Comparison of ENCODE assay signal across 9 cellular contexts in the genomic region with DNA sequence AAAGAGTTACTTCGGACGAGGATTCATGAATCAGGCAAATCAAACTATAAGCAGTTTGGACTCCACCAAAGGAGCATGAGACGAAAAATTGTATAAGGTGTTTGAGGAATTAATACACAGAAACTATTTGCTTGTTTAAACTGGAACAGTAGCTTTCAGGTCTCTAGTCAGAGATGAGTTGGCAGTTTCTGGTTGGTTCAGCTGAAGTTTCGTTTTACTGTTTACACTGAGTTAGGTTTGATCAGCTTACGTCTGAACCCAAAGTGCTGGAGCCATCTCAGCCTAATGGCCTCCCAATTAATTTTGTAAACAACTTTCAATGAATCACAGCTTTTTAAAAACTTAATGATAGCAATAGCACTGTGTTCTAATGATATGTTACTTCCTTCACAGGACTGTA.
DNase-seq lines count a peak whose midpoint lies in the region; ATAC-seq and TF ChIP-seq lines count a peak whose summit lies in the region.
"Had no signal": no experiment of that assay in that cellular context is flagged by ENCODE, and none has a peak within 500 bp of the region (broad histone marks: within the 10 kb centered on the region; RNA-seq: fewer than 3 reads in every experiment).

No MANE protein-coding gene starts in this region.

- H3K27me3 Mint-ChIP-seq in Caco-2 (ENCODE audit: insufficient read depth, unreplicated experiment): peaks cover 3% of the 10 kb centered on the region

- H3K9me3 ChIP-seq in PC-9 (ENCODE audit: insufficient read depth, low read depth) (no peaks in the 10 kb centered on the region), Caco-2 (no peaks in the 10 kb centered on the region)

- H3K36me3 Mint-ChIP-seq in Caco-2 (ENCODE audit: insufficient read depth, unreplicated experiment): no peaks in the 10 kb centered on the region

- no peaks in the 10 kb centered on the region for H3K9me3 Mint-ChIP-seq in Caco-2 (ENCODE audit: unreplicated experiment)

- no peak overlapping the region for H3K27ac ChIP-seq in PC-9

- intact Hi-C loops in PC-9 (cut with micrococcal nuclease; ENCODE audit: unreplicated experiment) (no loop called here), Caco-2 (cut with micrococcal nuclease; ENCODE audit: unreplicated experiment) (no loop called here)

- H3K9me2 ChIP-seq in PC-9 (ENCODE audit: insufficient read depth): no peaks in the 10 kb centered on the region

- H3K27me3 ChIP-seq in PC-9 (ENCODE audit: insufficient read depth, low read depth) (no peaks in the 10 kb centered on the region), Caco-2 (replicated peaks; ENCODE audit: control insufficient read depth, insufficient read depth, low read length) (no peaks in the 10 kb centered on the region)

- no peak for TF ChIP-seq CTCF in PC-9 (conservative IDR thresholded peaks at IDR 0.05)
- no peak for TF ChIP-seq CTCF in Caco-2 (IDR thresholded peaks at IDR 0.05; ENCODE audit: insufficient read depth in 1 of 2, low read depth in 1 of 2, low read length in 1 of 2, severe bottlenecking in 1 of 2, unreplicated experiment in 1 of 2)

- DNase-seq in DMS153 (lab: John Stamatoyannopoulos, UW): peak; percentile 54
- peak in 1 of 2 experiments; percentile 5 for DNase-seq in PC-9
- no peak for DNase-seq in germinal center (ENCODE audit: low spot score)
- DNase-seq in retina: no peak
- no peak for DNase-seq in HuH-7 (ENCODE audit: low spot score)
- no peak for DNase-seq in Caco-2
- DNase-seq: activated CD4-positive, CD25-positive, alpha-beta regulatory T cell treated with anti-CD3 and anti-CD28 coated beads, Interleukin-2, amount 50 U/mL, for 72 hours had no signal

- no peaks in the 10 kb centered on the region for H3K4me1 Mint-ChIP-seq in Caco-2 (ENCODE audit: low read depth, unreplicated experiment)

- no peak overlapping the region for H3K27ac Mint-ChIP-seq in Caco-2 (ENCODE audit: unreplicated experiment)

- no peak overlapping the region for H3K4me3 ChIP-seq in PC-9
- H3K4me3 ChIP-seq in Caco-2 (ENCODE audit: low read depth, low read length): no peak overlapping the region

- H2AFZ ChIP-seq in PC-9: peak overlapping the region; percentile 31; the same call in 1 of the 2 replicates

- CTCF ChIA-PET in PC-9 (lab: Charles Lee): no interaction called here
- CTCF ChIA-PET in Caco-2 (lab: Charles Lee): no interaction called here

- 0 out of 2 replicates have a peak overlapping the region, but pooled peaks have one; percentile 1 for H3K4me2 ChIP-seq in PC-9

- POLR2A ChIA-PET in PC-9 (lab: Charles Lee; ENCODE audit: unreplicated experiment): no interaction called here
- POLR2A ChIA-PET in Caco-2 (lab: Charles Lee): no interaction called here

- H3K4me3 Mint-ChIP-seq in Caco-2 (ENCODE audit: unreplicated experiment): no peak overlapping the region

- no peaks in the 10 kb centered on the region for H3F3A ChIP-seq in PC-9 (ENCODE audit: insufficient read depth, low read depth)

- BruUV-seq in PC-9 (replicated peaks; lab: Mats Ljungman, UMichigan) (no TSS peak), Caco-2 (replicated peaks; lab: Mats Ljungman, UMichigan) (no TSS peak)

- no peaks in the 10 kb centered on the region for H3K79me2 ChIP-seq in PC-9 (ENCODE audit: low read depth)

- H4K20me1 ChIP-seq in PC-9 (ENCODE audit: insufficient read depth): no peaks in the 10 kb centered on the region

- ATAC-seq in GM21360 (IDR thresholded peaks at IDR 0.05; ENCODE audit: unreplicated experiment) (peak; percentile 88), HG03378 (IDR thresholded peaks at IDR 0.05; ENCODE audit: unreplicated experiment) (peak; percentile 54)

- H3K36me3 ChIP-seq in PC-9 (ENCODE audit: low read depth) (no peaks in the 10 kb centered on the region), Caco-2 (ENCODE audit: control insufficient read depth, insufficient read depth, low read length) (no peaks in the 10 kb centered on the region)

- 0 out of 2 replicates have a peak, but pooled peaks cover 5% of the 10 kb centered on the region for H3K4me1 ChIP-seq in PC-9 (replicated peaks; ENCODE audit: insufficient read depth)
- no peaks in the 10 kb centered on the region for H3K4me1 ChIP-seq in Caco-2
